17 cellular contexts compared by ENCODE assay signal in genomic region chr16:17316005-17316404, GRCh38.
DNase-seq lines count a peak whose midpoint lies in the region; ATAC-seq and TF ChIP-seq lines count a peak whose summit lies in the region.
"Had no signal": no experiment of that assay in that cellular context is flagged by ENCODE, and none has a peak within 500 bp of the region (broad histone marks: within the 10 kb centered on the region; RNA-seq: fewer than 3 reads in every experiment).

No MANE protein-coding gene starts in this region.

- no peak for ATAC-seq in naive thymus-derived CD4-positive, alpha-beta T cell
- no peak for ATAC-seq in HG03571 (IDR thresholded peaks at IDR 0.05; ENCODE audit: unreplicated experiment)
- ATAC-seq: T-cell had no signal

- WGBS in testis, 2 donors = 82 to 95% methylated on average over 4 of the region's 4 CpGs

- peaks cover 0 to 34% (median 11%) of the 10 kb centered on the region in 5 donors for H3K36me3 Mint-ChIP-seq in naive thymus-derived CD4-positive, alpha-beta T cell
- H3K36me3 Mint-ChIP-seq in nephron progenitor cell (ENCODE audit: low read depth) = no peaks in the 10 kb centered on the region

- peaks cover 58% of the 10 kb centered on the region for H3K36me3 ChIP-seq in BLaER1
- no peaks in the 10 kb centered on the region for H3K36me3 ChIP-seq in naive thymus-derived CD4-positive, alpha-beta T cell (ENCODE audit: control insufficient read depth in 2 of 3, insufficient read depth in 3 of 3, low read length in 3 of 3)
- H3K36me3 ChIP-seq in testis (ENCODE audit: low read depth, missing control alignments) = no peaks in the 10 kb centered on the region
- H3K36me3 ChIP-seq: SJCRH30 had no signal

- no peak for TF ChIP-seq POLR2A in testis (IDR thresholded peaks at IDR 0.05)

- no peak overlapping the region for H3K4me3 Mint-ChIP-seq in naive thymus-derived CD4-positive, alpha-beta T cell
- no peak overlapping the region for H3K4me3 Mint-ChIP-seq in nephron progenitor cell
- H3K4me3 Mint-ChIP-seq: T-cell had no signal

- no peaks in the 10 kb centered on the region for H3K27me3 Mint-ChIP-seq in naive thymus-derived CD4-positive, alpha-beta T cell
- H3K27me3 Mint-ChIP-seq in nephron progenitor cell (ENCODE audit: low read depth, poor library complexity) = peaks cover 16% of the 10 kb centered on the region
- H3K27me3 Mint-ChIP-seq: T-cell had no signal

- CTCF ChIA-PET in naive thymus-derived CD4-positive, alpha-beta T cell (lab: Charles Lee) = interaction anchor here (1.4 kb wide), 1 partner anchor 153 kb away, joined by 4 read pairs; no protein-coding TSS in a partner anchor

- peaks cover 27 to 66% (median 63%) of the 10 kb centered on the region in 7 donors for H3K4me1 Mint-ChIP-seq in naive thymus-derived CD4-positive, alpha-beta T cell
- H3K4me1 Mint-ChIP-seq in nephron progenitor cell = peaks cover 37% of the 10 kb centered on the region

- H3K9ac ChIP-seq in BLaER1 = no peak overlapping the region

- H3K27ac ChIP-seq in BLaER1 (0 out of 2 replicates have a peak overlapping the region, but pooled peaks have one; percentile 20), testis (peak overlapping the region; percentile 7 to 82)
- H3K27ac ChIP-seq in naive thymus-derived CD4-positive, alpha-beta T cell (ENCODE audit: low read depth, low read length) = no peak overlapping the region
- H3K27ac ChIP-seq: SJCRH30 had no signal

- TF ChIP-seq CTCF in testis (IDR thresholded peaks at IDR 0.05) = no peak
- TF ChIP-seq CTCF in nephron progenitor cell (IDR thresholded peaks at IDR 0.05) = no peak

- no peak overlapping the region for H3K4me2 ChIP-seq in BLaER1

- no peaks in the 10 kb centered on the region for H3K9me3 Mint-ChIP-seq in naive thymus-derived CD4-positive, alpha-beta T cell
- no peaks in the 10 kb centered on the region for H3K9me3 Mint-ChIP-seq in nephron progenitor cell

- DNase-seq in NCI-H2196 (lab: John Stamatoyannopoulos, UW; ENCODE audit: unreplicated experiment) (peak; percentile 12), NCI-H2196 treated with DMSO at 0.1 percent for 48 hours (lab: John Stamatoyannopoulos, UW; ENCODE audit: unreplicated experiment) (no peak), testis (no peak), nephron progenitor cell (no peak)
- no peak for DNase-seq in naive thymus-derived CD4-positive, alpha-beta T cell
- DNase-seq: DMS79 treated with DMSO at 0.1 percent for 48 hours, Kasumi-1, NCI-H1436, NCI-H1930, NCI-H446 treated with DMSO at 0.1 percent for 48 hours, NCI-H774, OCI-M1, SJCRH30, T-cell had no signal

- peaks cover 97% of the 10 kb centered on the region for H4K20me1 ChIP-seq in BLaER1

- intact Hi-C loops in naive thymus-derived CD4-positive, alpha-beta T cell (cut with micrococcal nuclease) = no loop called here
- intact Hi-C loops in testis (cut with DNase I; ENCODE audit: low total_unique reads) = no loop called here

- H3K27me3 ChIP-seq in BLaER1 (no peaks in the 10 kb centered on the region), testis (no peaks in the 10 kb centered on the region)
- no peaks in the 10 kb centered on the region for H3K27me3 ChIP-seq in naive thymus-derived CD4-positive, alpha-beta T cell (ENCODE audit: control insufficient read depth in 2 of 2, insufficient read depth in 2 of 2, low read length in 2 of 2)
- H3K27me3 ChIP-seq: SJCRH30 had no signal

- peaks cover 38% of the 10 kb centered on the region for H3K9me3 ChIP-seq in BLaER1
- H3K9me3 ChIP-seq in naive thymus-derived CD4-positive, alpha-beta T cell (ENCODE audit: control insufficient read depth in 2 of 3, low read length in 3 of 3) = no peaks in the 10 kb centered on the region
- no peaks in the 10 kb centered on the region for H3K9me3 ChIP-seq in testis
- H3K9me3 ChIP-seq: SJCRH30 had no signal

- H3K4me1 ChIP-seq in BLaER1 (peaks cover 51% of the 10 kb centered on the region), testis (peaks cover 24% of the 10 kb centered on the region)
- H3K4me1 ChIP-seq in naive thymus-derived CD4-positive, alpha-beta T cell (ENCODE audit: control insufficient read depth in 2 of 2, insufficient read depth in 2 of 2, low read length in 2 of 2) = peaks cover 0 to 8% of the 10 kb centered on the region in 2 donors
- H3K4me1 ChIP-seq: SJCRH30 had no signal

- H3K4me3 ChIP-seq in BLaER1 = no peak overlapping the region
- H3K4me3 ChIP-seq in naive thymus-derived CD4-positive, alpha-beta T cell (ENCODE audit: low read length) = no peak overlapping the region
- H3K4me3 ChIP-seq in testis = no peak overlapping the region
- H3K4me3 ChIP-seq: GM12878, SJCRH30 had no signal

- POLR2A ChIA-PET in naive thymus-derived CD4-positive, alpha-beta T cell (lab: Charles Lee) = no interaction called here

- H3K27ac Mint-ChIP-seq in naive thymus-derived CD4-positive, alpha-beta T cell = peak overlapping the region in 5 of 9 donors; percentile 9 to 58 (median 47)
- no peak overlapping the region for H3K27ac Mint-ChIP-seq in nephron progenitor cell
